26 cellular contexts compared by ENCODE assay signal in the genomic region with DNA sequence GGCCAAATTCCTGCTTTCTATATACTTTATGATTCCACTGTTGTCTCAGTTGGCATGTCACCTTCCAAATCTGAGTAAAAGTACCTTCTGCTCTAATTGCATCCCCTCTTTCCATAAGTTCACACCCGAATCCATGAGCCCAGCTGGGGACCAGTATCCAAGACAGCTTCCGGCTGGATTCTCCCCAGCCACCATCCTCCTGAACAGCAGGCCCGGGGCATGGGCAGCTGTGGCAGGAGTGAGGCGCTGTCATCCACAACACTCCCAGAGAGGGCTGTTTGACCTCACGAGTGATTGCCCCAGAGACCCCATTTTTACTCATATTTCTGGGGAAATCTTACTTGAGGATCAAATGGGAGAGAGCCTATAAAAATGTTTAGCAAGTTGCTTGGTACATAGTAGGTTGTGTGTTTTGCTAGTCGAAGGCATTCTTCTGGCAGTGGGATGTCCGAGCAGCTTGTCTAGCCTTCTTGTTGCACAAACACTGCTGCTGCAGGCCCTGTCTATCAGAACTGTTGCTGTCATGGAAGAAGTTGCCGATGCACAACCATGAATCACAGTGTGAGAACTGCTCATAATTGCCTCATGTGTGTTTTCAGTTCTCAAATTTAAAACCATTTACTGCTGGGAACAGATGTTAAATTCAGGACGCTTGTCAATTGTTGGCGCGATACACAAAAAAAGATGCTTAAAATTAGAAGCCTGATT.
DNase-seq lines count a peak whose midpoint lies in the region; ATAC-seq and TF ChIP-seq lines count a peak whose summit lies in the region.
"Had no signal": no experiment of that assay in that cellular context is flagged by ENCODE, and none has a peak within 500 bp of the region (broad histone marks: within the 10 kb centered on the region; RNA-seq: fewer than 3 reads in every experiment).

No MANE protein-coding gene starts in this region.

- CTCF ChIA-PET in SK-N-SH (lab: Yijun Ruan, JAX) = interaction anchor here (1.3 kb wide), 1 partner anchor 141 kb away, joined by 3 read pairs; no protein-coding TSS in a partner anchor

- no peaks in the 10 kb centered on the region for H3K9me3 Mint-ChIP-seq in osteocyte (ENCODE audit: unreplicated experiment)
- H3K9me3 Mint-ChIP-seq: CD4-positive, alpha-beta T cell; natural killer cell treated with Interleukin-12 subunit alpha and Interleukin-12 subunit beta and Interleukin-15 and Interleukin-18, amount 100 ng/mL, for 72 hours had no signal

- no peak overlapping the region for H3K9ac ChIP-seq in SK-N-SH
- H3K9ac ChIP-seq: KMS-11 had no signal

- no peaks in the 10 kb centered on the region for H4K20me1 ChIP-seq in SK-N-SH (ENCODE audit: insufficient read depth)

- no peaks in the 10 kb centered on the region for H3K36me3 ChIP-seq in SK-N-SH (replicated peaks in 1 of 2; ENCODE audit: control insufficient read depth in 1 of 2, insufficient read depth in 2 of 2, low read length in 1 of 2)
- H3K36me3 ChIP-seq: gastrocnemius medialis, ovary had no signal

- no peak overlapping the region for H3K4me2 ChIP-seq in SK-N-SH
- H3K4me2 ChIP-seq: KMS-11 had no signal

- H3K4me1 Mint-ChIP-seq in osteocyte (ENCODE audit: unreplicated experiment) = no peaks in the 10 kb centered on the region

- TF ChIP-seq RAD21 in SK-N-SH (IDR thresholded peaks at IDR 0.05; ENCODE audit: low read length) = no peak

- H3K27me3 ChIP-seq in SK-N-SH (ENCODE audit: insufficient read depth) = no peaks in the 10 kb centered on the region; the same call in 1 of the 2 replicates
- H3K27me3 ChIP-seq: gastrocnemius medialis, ovary had no signal

- peaks cover 9% of the 10 kb centered on the region for H3K27me3 Mint-ChIP-seq in osteocyte (ENCODE audit: unreplicated experiment)
- H3K27me3 Mint-ChIP-seq: activated CD4-positive, alpha-beta memory T cell treated with anti-CD3 and anti-CD28 coated beads for 36 hours; CD4-positive, alpha-beta T cell had no signal

- H3K4me3 Mint-ChIP-seq in osteocyte (ENCODE audit: unreplicated experiment) = no peak overlapping the region
- H3K4me3 Mint-ChIP-seq: activated CD4-positive, alpha-beta memory T cell treated with anti-CD3 and anti-CD28 coated beads for 36 hours; activated naive CD4-positive, alpha-beta T cell treated with anti-CD3 and anti-CD28 coated beads for 36 hours; CD4-positive, alpha-beta T cell; natural killer cell treated with Interleukin-12 subunit alpha and Interleukin-12 subunit beta and Interleukin-15 and Interleukin-18, amount 100 ng/mL, for 72 hours had no signal

- peaks cover 0 to 13% of the 10 kb centered on the region in 2 experiments; a peak in 1 of 4 replicates for H3K4me1 ChIP-seq in SK-N-SH (ENCODE audit: control insufficient read depth in 1 of 2, insufficient read depth in 2 of 2, low read depth in 1 of 2, low read length in 1 of 2)
- H3K4me1 ChIP-seq: gastrocnemius medialis had no signal

- WGBS in SK-N-SH (ENCODE audit: low lambda C conversion rate) = 55% methylated on average over 11 of the region's 11 CpGs

- H3K4me3 ChIP-seq in choroid plexus epithelial cell (ENCODE audit: low read depth, low read length) (no peak overlapping the region), SK-N-SH (ENCODE audit: low read depth in 2 of 2, low read length in 1 of 2) (no peak overlapping the region)
- H3K4me3 ChIP-seq: gastrocnemius medialis, lung, ovary, SK-N-MC had no signal

- H3F3A ChIP-seq in SK-N-SH (replicated peaks; ENCODE audit: insufficient read depth) = no peaks in the 10 kb centered on the region

- no peaks in the 10 kb centered on the region for H3K36me3 Mint-ChIP-seq in osteocyte (ENCODE audit: unreplicated experiment)
- H3K36me3 Mint-ChIP-seq: activated CD4-positive, alpha-beta memory T cell treated with anti-CD3 and anti-CD28 coated beads for 36 hours; natural killer cell treated with Interleukin-12 subunit alpha and Interleukin-12 subunit beta and Interleukin-15 and Interleukin-18, amount 100 ng/mL, for 72 hours had no signal

- no peak overlapping the region for H2AFZ ChIP-seq in SK-N-SH (ENCODE audit: low read depth)

- ATAC-seq in HG03342 (IDR thresholded peaks at IDR 0.05; ENCODE audit: unreplicated experiment) = no peak
- ATAC-seq: gastrocnemius medialis; natural killer cell treated with Interleukin-12 subunit alpha and Interleukin-12 subunit beta and Interleukin-15 and Interleukin-18, amount 100 ng/mL, for 72 hours had no signal

- DNase-seq in NCI-H748 (lab: John Stamatoyannopoulos, UW; ENCODE audit: unreplicated experiment) = peak; percentile 77
- DNase-seq in NCI-H748 treated with DMSO at 0.1 percent for 48 hours (lab: John Stamatoyannopoulos, UW) = no peak
- peak; percentile 88 for DNase-seq in MV-4-11 (lab: John Stamatoyannopoulos, UW)
- peak; percentile 29 for DNase-seq in choroid plexus epithelial cell (ENCODE audit: low read depth)
- DNase-seq in osteocyte (ENCODE audit: extremely low spot score, unreplicated experiment) = peak; percentile 57
- DNase-seq in SK-N-SH = no peak
- no peak for DNase-seq in GM20000 (ENCODE audit: low spot score)
- DNase-seq: activated CD4-positive, alpha-beta memory T cell treated with anti-CD3 and anti-CD28 coated beads for 36 hours; activated CD4-positive, CD25-positive, alpha-beta regulatory T cell; activated CD8-positive, alpha-beta memory T cell treated with anti-CD3 and anti-CD28 coated beads, Interleukin-2, amount 50 U/mL, for 4 hours; activated naive CD4-positive, alpha-beta T cell treated with anti-CD3 and anti-CD28 coated beads for 36 hours; CD4-positive, alpha-beta T cell; DMS79 treated with DMSO at 0.1 percent for 48 hours; gastrocnemius medialis; GDM1; HCEC 1CT; NCI-H526; ovary; small intestine; stimulated activated naive CD4-positive, alpha-beta T cell treated with Interleukin-2 at 50 U/mL for 16 hours had no signal

- H3K9me3 ChIP-seq in SK-N-SH = no peaks in the 10 kb centered on the region
- H3K9me3 ChIP-seq: gastrocnemius medialis, ovary had no signal

- no peaks in the 10 kb centered on the region for H3K9me2 ChIP-seq in SK-N-SH

- H3K79me2 ChIP-seq in SK-N-SH (ENCODE audit: insufficient read depth) = no peaks in the 10 kb centered on the region

- no peak overlapping the region for H3K27ac Mint-ChIP-seq in osteocyte (ENCODE audit: unreplicated experiment)
- H3K27ac Mint-ChIP-seq: activated CD4-positive, alpha-beta memory T cell treated with anti-CD3 and anti-CD28 coated beads for 36 hours; activated naive CD4-positive, alpha-beta T cell treated with anti-CD3 and anti-CD28 coated beads for 36 hours; CD4-positive, alpha-beta T cell; natural killer cell treated with Interleukin-12 subunit alpha and Interleukin-12 subunit beta and Interleukin-15 and Interleukin-18, amount 100 ng/mL, for 72 hours had no signal

- POLR2A ChIA-PET in SK-N-SH (lab: Yijun Ruan, JAX) = no interaction called here

- no peak for TF ChIP-seq EP300 in SK-N-SH (IDR thresholded peaks at IDR 0.05; ENCODE audit: borderline replicate concordance in 1 of 2, low read depth in 1 of 2, low read length in 1 of 2)

- H3K27ac ChIP-seq in SK-N-SH (ENCODE audit: low read depth in 2 of 2, low read length in 1 of 2) = no peak overlapping the region
- H3K27ac ChIP-seq: gastrocnemius medialis, KMS-11, ovary, RWPE1, SK-N-MC had no signal

- no peak for TF ChIP-seq CTCF in choroid plexus epithelial cell (conservative IDR thresholded peaks at IDR 0.05; ENCODE audit: low read depth, low read length)
- TF ChIP-seq CTCF in osteocyte (IDR thresholded peaks at IDR 0.05) = no peak
- TF ChIP-seq CTCF in SK-N-SH (IDR thresholded peaks at IDR 0.05) = no peak
- TF ChIP-seq CTCF in GM20000 (IDR thresholded peaks at IDR 0.05; ENCODE audit: extremely low read depth, missing control alignments) = no peak

TF ChIP-seq in SK-N-SH, 30 proteins besides CTCF, POLR2A, EP300 and RAD21:
- TF ChIP-seq, protein P1, sequence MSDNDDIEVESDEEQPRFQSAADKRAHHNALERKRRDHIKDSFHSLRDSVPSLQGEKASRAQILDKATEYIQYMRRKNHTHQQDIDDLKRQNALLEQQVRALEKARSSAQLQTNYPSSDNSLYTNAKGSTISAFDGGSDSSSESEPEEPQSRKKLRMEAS (IDR thresholded peaks at IDR 0.05; ENCODE audit: low read depth) = no peak
- TF ChIP-seq RCOR1 (IDR thresholded peaks at IDR 0.05; ENCODE audit: low read length) (no peak), EZH2phosphoT487 (IDR thresholded peaks at IDR 0.05; ENCODE audit: borderline replicate concordance, low read depth) (no peak), FOSL2 (IDR thresholded peaks at IDR 0.05; ENCODE audit: borderline replicate concordance, low read depth) (no peak), POLR2AphosphoS5 (IDR thresholded peaks at IDR 0.05; ENCODE audit: low read depth, low read length) (no peak), MEF2A (IDR thresholded peaks at IDR 0.05; ENCODE audit: borderline replicate concordance, low read depth) (no peak), RFX5 (IDR thresholded peaks at IDR 0.05; ENCODE audit: low read length) (no peak), ELF1 (IDR thresholded peaks at IDR 0.05) (no peak), TEAD4 (IDR thresholded peaks at IDR 0.05; ENCODE audit: borderline replicate concordance, insufficient read depth) (no peak), GATA2 (CRISPR knock-in tag; IDR thresholded peaks at IDR 0.05) (no peak), TAF1 (IDR thresholded peaks at IDR 0.05; ENCODE audit: borderline replicate concordance, low read depth, low read length) (no peak), CHD2 (IDR thresholded peaks at IDR 0.05; ENCODE audit: low read length, partially characterized antibody) (no peak), MXI1 (IDR thresholded peaks at IDR 0.05; ENCODE audit: low read depth, low read length) (no peak), FOXJ3 (CRISPR knock-in tag; IDR thresholded peaks at IDR 0.05) (no peak)
- TF ChIP-seq, protein P2, sequence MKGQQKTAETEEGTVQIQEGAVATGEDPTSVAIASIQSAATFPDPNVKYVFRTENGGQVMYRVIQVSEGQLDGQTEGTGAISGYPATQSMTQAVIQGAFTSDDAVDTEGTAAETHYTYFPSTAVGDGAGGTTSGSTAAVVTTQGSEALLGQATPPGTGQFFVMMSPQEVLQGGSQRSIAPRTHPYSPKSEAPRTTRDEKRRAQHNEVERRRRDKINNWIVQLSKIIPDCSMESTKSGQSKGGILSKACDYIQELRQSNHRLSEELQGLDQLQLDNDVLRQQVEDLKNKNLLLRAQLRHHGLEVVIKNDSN (IDR thresholded peaks at IDR 0.05; ENCODE audit: borderline replicate concordance, low read depth) = no peak

Comparison
In these comparisons a context has a peak if more than half of its experiments do, and no peak if none do; other contexts are left out.
1. DNase-seq: peak in NCI-H748 (single experiment), MV-4-11 (single experiment), choroid plexus epithelial cell (single experiment) and osteocyte (single experiment); none in NCI-H748 treated with DMSO at 0.1 percent for 48 hours (single experiment), SK-N-SH (single experiment) and GM20000 (single experiment).